ENCODE assay signal across 8 cellular contexts in genomic region chr13:102845630-102846260, GRCh38. TPM values are rescaled to one million over a fixed set of nuclear protein-coding genes. Genes with fewer than 3 reads are reported as not detected.
DNase-seq lines count a peak whose midpoint lies in the region; ATAC-seq and TF ChIP-seq lines count a peak whose summit lies in the region.

Gene ERCC5 (plus strand): TSS chr13:102846032. CDS start chr13:102846267, 235 bp downstream.

- H3K4me3 Mint-ChIP-seq in activated B cell treated with CpG ODN at 0.5 μM for 24 hours = peak within 1 kb of the TSS; percentile 97
- peak within 1 kb of the TSS; percentile 92 to 100 (median 99) for H3K4me3 Mint-ChIP-seq in immature natural killer cell

- no peaks in the 10 kb centered on the region; the same call in 1 of the 2 replicates for H3K9me3 ChIP-seq in AG04450 (ENCODE audit: control insufficient read depth, insufficient read depth, low read length)

- POLR2A ChIA-PET in AG04450 (lab: Yijun Ruan, JAX) (interaction anchor here (1.0 to 2.3 kb wide), 8 partner anchors 20 to 254 kb away, joined by 3 to 15 read pairs (median 4); partner anchors contain the start of genes TEX30 and TPP2), activated B cell treated with CpG ODN at 0.5 μM for 24 hours (lab: Charles Lee) (interaction anchor here (0.5 to 3.9 kb wide), 13 partner anchors 9 to 451 kb away, joined by 3 to 235 read pairs (median 9); partner anchors contain the start of genes TEX30 and TPP2)

- DNase-seq in AG04450 (ENCODE audit: low read depth, low spot score) (peak; percentile 79), NCI-H345 (lab: John Stamatoyannopoulos, UW) (peak; percentile 97), activated B cell treated with CpG ODN at 0.5 μM for 24 hours (peak; percentile 96), caudate nucleus (lab: John Stamatoyannopoulos, UW) (peak; percentile 39 to 95 (median 91)), immature natural killer cell (peak; percentile 98), smooth muscle cell of the brain vasculature (ENCODE audit: low read depth, low spot score) (peak; percentile 88)

- no peak for TF ChIP-seq CTCF in AG04450 (IDR thresholded peaks at IDR 0.05; ENCODE audit: low read depth, low read length)
- no peak for TF ChIP-seq CTCF in activated B cell treated with CpG ODN at 0.5 μM for 24 hours (IDR thresholded peaks at IDR 0.05)

- peak within 1 kb of the TSS; percentile 95 for H3K4me3 ChIP-seq in AG04450 (ENCODE audit: low read depth, low read length)

- peak; percentile 85 for ATAC-seq in GM18909 (IDR thresholded peaks at IDR 0.05; ENCODE audit: poor library complexity, unreplicated experiment)
- peak; percentile 82 for ATAC-seq in HG03175 (IDR thresholded peaks at IDR 0.05; ENCODE audit: unreplicated experiment)
- ATAC-seq in activated B cell treated with CpG ODN at 0.5 μM for 24 hours (ENCODE audit: low read depth) = peak; percentile 72

- H3K27me3 Mint-ChIP-seq in activated B cell treated with CpG ODN at 0.5 μM for 24 hours = peaks cover 2% of the 10 kb centered on the region
- H3K27me3 Mint-ChIP-seq in immature natural killer cell (ENCODE audit: low read depth in 3 of 3) = peaks cover 9 to 20% (median 14%) of the 10 kb centered on the region in 3 donors

- H3K36me3 Mint-ChIP-seq in activated B cell treated with CpG ODN at 0.5 μM for 24 hours (ENCODE audit: low read depth) (peaks cover 24% of the 10 kb centered on the region), immature natural killer cell (peaks cover 0 to 9% (median 4%) of the 10 kb centered on the region in 3 donors)

- peak within 1 kb of the TSS; percentile 92 for H3K27ac ChIP-seq in AG04450 (ENCODE audit: low read depth, low read length)
- peak within 1 kb of the TSS; percentile 98 for H3K27ac ChIP-seq in caudate nucleus (ENCODE audit: low read depth, low read length)

- no peaks in the 10 kb centered on the region for H3K9me3 Mint-ChIP-seq in activated B cell treated with CpG ODN at 0.5 μM for 24 hours
- H3K9me3 Mint-ChIP-seq in immature natural killer cell = no peaks in the 10 kb centered on the region

- peak within 1 kb of the TSS; percentile 99 for H3K27ac Mint-ChIP-seq in activated B cell treated with CpG ODN at 0.5 μM for 24 hours
- peak within 1 kb of the TSS; percentile 97 to 99 (median 99) for H3K27ac Mint-ChIP-seq in immature natural killer cell

- CTCF ChIA-PET in AG04450 (lab: Charles Lee) = interaction anchor here (0.7 to 2.4 kb wide), 8 partner anchors 18 to 266 kb away, joined by 3 to 11 read pairs (median 4); no protein-coding TSS in a partner anchor
- CTCF ChIA-PET in activated B cell treated with CpG ODN at 0.5 μM for 24 hours (lab: Charles Lee) = interaction anchor here (0.7 to 5.2 kb wide), 9 partner anchors 25 to 1701 kb away, joined by 3 to 48 read pairs (median 4); partner anchors contain the start of gene TPP2

- H3K4me1 Mint-ChIP-seq in activated B cell treated with CpG ODN at 0.5 μM for 24 hours (peaks cover 31% of the 10 kb centered on the region), immature natural killer cell (peaks cover 42 to 55% of the 10 kb centered on the region in 2 donors)

- intact Hi-C loops in activated B cell treated with CpG ODN at 0.5 μM for 24 hours (cut with micrococcal nuclease) = loop anchor here (1.0 to 5.0 kb wide), 7 partner anchors 45 to 705 kb away; partner anchors contain the start of genes TEX30 and TPP2

- no peaks in the 10 kb centered on the region for H3K27me3 ChIP-seq in AG04450 (ENCODE audit: control insufficient read depth, insufficient read depth, low read length)

RNA-seq across cellular contexts. Expression of gene ERCC5, which starts in this region (rescaled TPM):
- 39.2 and 47.6 TPM in 2 replicates for polyA plus RNA-seq in AG04450 (2011; rRNA removed)
- polyA minus RNA-seq in AG04450 (2011; rRNA and poly(A)+ RNA removed) = 26.3 and 27.8 TPM in 2 replicates
- 62.8 and 74.3 TPM in 2 replicates for total RNA-seq in activated B cell treated with CpG ODN at 0.5 μM for 24 hours
- polyA plus RNA-seq in immature natural killer cell = 10 to 100 TPM; 24.2 to 67.6 (median 36.3) TPM

Comparison
In these comparisons a context has a peak if more than half of its experiments do, and no peak if none do; other contexts are left out.
1. Peak in every context shown above with its lines: DNase-seq, ATAC-seq, H3K4me3 ChIP-seq and H3K27ac ChIP-seq.